ENCODE assay signal across 2 cellular contexts in the genomic region with DNA sequence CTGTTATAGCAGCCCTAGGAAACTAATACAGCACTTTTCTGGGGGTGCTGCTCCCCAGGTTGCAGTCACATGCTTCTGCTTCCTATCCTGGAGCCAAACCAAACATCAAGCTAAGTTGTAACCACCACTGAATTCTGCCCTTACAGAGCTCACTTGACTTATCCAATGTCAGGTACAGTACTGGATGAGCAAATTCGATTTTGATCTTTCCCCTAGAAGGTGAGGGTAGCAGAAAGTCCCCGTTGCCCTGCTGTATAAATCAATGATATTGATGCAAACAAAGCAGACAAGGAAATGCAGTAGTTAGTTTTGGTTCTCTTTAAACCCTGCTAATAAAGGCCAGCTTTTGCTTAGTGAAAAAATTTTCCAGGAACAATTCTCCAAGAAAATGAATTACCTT.
TF ChIP-seq lines count a peak whose summit lies in the region.

No MANE protein-coding gene starts in this region.

TF ChIP-seq in GM23338, 12 proteins besides CTCF, POLR2A, EP300 and RAD21 (continues in another document):
- TF ChIP-seq, protein P1, sequence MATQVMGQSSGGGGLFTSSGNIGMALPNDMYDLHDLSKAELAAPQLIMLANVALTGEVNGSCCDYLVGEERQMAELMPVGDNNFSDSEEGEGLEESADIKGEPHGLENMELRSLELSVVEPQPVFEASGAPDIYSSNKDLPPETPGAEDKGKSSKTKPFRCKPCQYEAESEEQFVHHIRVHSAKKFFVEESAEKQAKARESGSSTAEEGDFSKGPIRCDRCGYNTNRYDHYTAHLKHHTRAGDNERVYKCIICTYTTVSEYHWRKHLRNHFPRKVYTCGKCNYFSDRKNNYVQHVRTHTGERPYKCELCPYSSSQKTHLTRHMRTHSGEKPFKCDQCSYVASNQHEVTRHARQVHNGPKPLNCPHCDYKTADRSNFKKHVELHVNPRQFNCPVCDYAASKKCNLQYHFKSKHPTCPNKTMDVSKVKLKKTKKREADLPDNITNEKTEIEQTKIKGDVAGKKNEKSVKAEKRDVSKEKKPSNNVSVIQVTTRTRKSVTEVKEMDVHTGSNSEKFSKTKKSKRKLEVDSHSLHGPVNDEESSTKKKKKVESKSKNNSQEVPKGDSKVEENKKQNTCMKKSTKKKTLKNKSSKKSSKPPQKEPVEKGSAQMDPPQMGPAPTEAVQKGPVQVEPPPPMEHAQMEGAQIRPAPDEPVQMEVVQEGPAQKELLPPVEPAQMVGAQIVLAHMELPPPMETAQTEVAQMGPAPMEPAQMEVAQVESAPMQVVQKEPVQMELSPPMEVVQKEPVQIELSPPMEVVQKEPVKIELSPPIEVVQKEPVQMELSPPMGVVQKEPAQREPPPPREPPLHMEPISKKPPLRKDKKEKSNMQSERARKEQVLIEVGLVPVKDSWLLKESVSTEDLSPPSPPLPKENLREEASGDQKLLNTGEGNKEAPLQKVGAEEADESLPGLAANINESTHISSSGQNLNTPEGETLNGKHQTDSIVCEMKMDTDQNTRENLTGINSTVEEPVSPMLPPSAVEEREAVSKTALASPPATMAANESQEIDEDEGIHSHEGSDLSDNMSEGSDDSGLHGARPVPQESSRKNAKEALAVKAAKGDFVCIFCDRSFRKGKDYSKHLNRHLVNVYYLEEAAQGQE (IDR thresholded peaks at IDR 0.05; ENCODE audit: unreplicated experiment): no peak
- no peak for TF ChIP-seq EZH2phosphoT487 (IDR thresholded peaks at IDR 0.05; ENCODE audit: unreplicated experiment)
- no peak for TF ChIP-seq POLR2AphosphoS5 (IDR thresholded peaks at IDR 0.05; ENCODE audit: low read depth)
- TF ChIP-seq JUNB (IDR thresholded peaks at IDR 0.05; ENCODE audit: unreplicated experiment): no peak
- TF ChIP-seq, protein P2, sequence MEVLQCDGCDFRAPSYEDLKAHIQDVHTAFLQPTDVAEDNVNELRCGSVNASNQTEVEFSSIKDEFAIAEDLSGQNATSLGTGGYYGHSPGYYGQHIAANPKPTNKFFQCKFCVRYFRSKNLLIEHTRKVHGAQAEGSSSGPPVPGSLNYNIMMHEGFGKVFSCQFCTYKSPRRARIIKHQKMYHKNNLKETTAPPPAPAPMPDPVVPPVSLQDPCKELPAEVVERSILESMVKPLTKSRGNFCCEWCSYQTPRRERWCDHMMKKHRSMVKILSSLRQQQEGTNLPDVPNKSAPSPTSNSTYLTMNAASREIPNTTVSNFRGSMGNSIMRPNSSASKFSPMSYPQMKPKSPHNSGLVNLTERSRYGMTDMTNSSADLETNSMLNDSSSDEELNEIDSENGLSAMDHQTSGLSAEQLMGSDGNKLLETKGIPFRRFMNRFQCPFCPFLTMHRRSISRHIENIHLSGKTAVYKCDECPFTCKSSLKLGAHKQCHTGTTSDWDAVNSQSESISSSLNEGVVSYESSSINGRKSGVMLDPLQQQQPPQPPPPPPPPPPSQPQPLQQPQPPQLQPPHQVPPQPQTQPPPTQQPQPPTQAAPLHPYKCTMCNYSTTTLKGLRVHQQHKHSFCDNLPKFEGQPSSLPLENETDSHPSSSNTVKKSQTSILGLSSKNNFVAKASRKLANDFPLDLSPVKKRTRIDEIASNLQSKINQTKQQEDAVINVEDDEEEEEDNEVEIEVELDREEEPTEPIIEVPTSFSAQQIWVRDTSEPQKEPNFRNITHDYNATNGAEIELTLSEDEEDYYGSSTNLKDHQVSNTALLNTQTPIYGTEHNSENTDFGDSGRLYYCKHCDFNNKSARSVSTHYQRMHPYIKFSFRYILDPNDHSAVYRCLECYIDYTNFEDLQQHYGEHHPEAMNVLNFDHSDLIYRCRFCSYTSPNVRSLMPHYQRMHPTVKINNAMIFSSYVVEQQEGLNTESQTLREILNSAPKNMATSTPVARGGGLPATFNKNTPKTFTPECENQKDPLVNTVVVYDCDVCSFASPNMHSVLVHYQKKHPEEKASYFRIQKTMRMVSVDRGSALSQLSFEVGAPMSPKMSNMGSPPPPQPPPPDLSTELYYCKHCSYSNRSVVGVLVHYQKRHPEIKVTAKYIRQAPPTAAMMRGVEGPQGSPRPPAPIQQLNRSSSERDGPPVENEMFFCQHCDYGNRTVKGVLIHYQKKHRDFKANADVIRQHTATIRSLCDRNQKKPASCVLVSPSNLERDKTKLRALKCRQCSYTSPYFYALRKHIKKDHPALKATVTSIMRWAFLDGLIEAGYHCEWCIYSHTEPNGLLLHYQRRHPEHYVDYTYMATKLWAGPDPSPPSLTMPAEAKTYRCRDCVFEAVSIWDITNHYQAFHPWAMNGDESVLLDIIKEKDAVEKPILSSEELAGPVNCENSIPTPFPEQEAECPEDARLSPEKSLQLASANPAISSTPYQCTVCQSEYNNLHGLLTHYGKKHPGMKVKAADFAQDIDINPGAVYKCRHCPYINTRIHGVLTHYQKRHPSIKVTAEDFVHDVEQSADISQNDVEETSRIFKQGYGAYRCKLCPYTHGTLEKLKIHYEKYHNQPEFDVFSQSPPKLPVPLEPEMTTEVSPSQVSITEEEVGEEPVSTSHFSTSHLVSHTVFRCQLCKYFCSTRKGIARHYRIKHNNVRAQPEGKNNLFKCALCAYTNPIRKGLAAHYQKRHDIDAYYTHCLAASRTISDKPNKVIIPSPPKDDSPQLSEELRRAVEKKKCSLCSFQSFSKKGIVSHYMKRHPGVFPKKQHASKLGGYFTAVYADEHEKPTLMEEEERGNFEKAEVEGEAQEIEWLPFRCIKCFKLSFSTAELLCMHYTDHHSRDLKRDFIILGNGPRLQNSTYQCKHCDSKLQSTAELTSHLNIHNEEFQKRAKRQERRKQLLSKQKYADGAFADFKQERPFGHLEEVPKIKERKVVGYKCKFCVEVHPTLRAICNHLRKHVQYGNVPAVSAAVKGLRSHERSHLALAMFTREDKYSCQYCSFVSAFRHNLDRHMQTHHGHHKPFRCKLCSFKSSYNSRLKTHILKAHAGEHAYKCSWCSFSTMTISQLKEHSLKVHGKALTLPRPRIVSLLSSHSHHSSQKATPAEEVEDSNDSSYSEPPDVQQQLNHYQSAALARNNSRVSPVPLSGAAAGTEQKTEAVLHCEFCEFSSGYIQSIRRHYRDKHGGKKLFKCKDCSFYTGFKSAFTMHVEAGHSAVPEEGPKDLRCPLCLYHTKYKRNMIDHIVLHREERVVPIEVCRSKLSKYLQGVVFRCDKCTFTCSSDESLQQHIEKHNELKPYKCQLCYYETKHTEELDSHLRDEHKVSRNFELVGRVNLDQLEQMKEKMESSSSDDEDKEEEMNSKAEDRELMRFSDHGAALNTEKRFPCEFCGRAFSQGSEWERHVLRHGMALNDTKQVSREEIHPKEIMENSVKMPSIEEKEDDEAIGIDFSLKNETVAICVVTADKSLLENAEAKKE (CRISPR knock-in tag; IDR thresholded peaks at IDR 0.05): no peak
- no peak for TF ChIP-seq EZH2 (IDR thresholded peaks at IDR 0.05; ENCODE audit: low read depth, unreplicated experiment)
- no peak for TF ChIP-seq ZNF114 (CRISPR knock-in tag; IDR thresholded peaks at IDR 0.05)
- TF ChIP-seq STAT1 (IDR thresholded peaks at IDR 0.05; ENCODE audit: unreplicated experiment): no peak
- no peak for TF ChIP-seq NANOG (IDR thresholded peaks at IDR 0.05; ENCODE audit: borderline replicate concordance)
- TF ChIP-seq, protein P3, sequence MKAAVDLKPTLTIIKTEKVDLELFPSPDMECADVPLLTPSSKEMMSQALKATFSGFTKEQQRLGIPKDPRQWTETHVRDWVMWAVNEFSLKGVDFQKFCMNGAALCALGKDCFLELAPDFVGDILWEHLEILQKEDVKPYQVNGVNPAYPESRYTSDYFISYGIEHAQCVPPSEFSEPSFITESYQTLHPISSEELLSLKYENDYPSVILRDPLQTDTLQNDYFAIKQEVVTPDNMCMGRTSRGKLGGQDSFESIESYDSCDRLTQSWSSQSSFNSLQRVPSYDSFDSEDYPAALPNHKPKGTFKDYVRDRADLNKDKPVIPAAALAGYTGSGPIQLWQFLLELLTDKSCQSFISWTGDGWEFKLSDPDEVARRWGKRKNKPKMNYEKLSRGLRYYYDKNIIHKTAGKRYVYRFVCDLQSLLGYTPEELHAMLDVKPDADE (IDR thresholded peaks at IDR 0.05): no peak

TF ChIP-seq in SK-N-SH, 30 proteins besides CTCF, POLR2A, EP300 and RAD21 (continued from another document):
- TF ChIP-seq, protein P4, sequence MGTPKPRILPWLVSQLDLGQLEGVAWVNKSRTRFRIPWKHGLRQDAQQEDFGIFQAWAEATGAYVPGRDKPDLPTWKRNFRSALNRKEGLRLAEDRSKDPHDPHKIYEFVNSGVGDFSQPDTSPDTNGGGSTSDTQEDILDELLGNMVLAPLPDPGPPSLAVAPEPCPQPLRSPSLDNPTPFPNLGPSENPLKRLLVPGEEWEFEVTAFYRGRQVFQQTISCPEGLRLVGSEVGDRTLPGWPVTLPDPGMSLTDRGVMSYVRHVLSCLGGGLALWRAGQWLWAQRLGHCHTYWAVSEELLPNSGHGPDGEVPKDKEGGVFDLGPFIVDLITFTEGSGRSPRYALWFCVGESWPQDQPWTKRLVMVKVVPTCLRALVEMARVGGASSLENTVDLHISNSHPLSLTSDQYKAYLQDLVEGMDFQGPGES (IDR thresholded peaks at IDR 0.05; ENCODE audit: low read depth, low read length): no peak
- TF ChIP-seq SMC3 (IDR thresholded peaks at IDR 0.05; ENCODE audit: low read depth, low read length) (no peak), GABPA (IDR thresholded peaks at IDR 0.05; ENCODE audit: low read depth) (no peak), NFIC (IDR thresholded peaks at IDR 0.05; ENCODE audit: borderline replicate concordance) (no peak), MEF2A (IDR thresholded peaks at IDR 0.05; ENCODE audit: borderline replicate concordance, low read depth) (no peak), JUND (IDR thresholded peaks at IDR 0.05) (no peak), ELF1 (IDR thresholded peaks at IDR 0.05) (no peak), POLR2AphosphoS5 (IDR thresholded peaks at IDR 0.05; ENCODE audit: low read depth, low read length) (no peak), RFX5 (IDR thresholded peaks at IDR 0.05; ENCODE audit: low read length) (no peak), FOXJ3 (CRISPR knock-in tag; IDR thresholded peaks at IDR 0.05) (no peak), EZH2phosphoT487 (IDR thresholded peaks at IDR 0.05; ENCODE audit: borderline replicate concordance, low read depth) (no peak)
- TF ChIP-seq, protein P5, sequence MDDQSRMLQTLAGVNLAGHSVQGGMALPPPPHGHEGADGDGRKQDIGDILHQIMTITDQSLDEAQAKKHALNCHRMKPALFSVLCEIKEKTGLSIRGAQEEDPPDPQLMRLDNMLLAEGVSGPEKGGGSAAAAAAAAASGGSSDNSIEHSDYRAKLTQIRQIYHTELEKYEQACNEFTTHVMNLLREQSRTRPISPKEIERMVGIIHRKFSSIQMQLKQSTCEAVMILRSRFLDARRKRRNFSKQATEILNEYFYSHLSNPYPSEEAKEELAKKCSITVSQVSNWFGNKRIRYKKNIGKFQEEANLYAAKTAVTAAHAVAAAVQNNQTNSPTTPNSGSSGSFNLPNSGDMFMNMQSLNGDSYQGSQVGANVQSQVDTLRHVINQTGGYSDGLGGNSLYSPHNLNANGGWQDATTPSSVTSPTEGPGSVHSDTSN (IDR thresholded peaks at IDR 0.05): no peak
- TF ChIP-seq, protein P6, sequence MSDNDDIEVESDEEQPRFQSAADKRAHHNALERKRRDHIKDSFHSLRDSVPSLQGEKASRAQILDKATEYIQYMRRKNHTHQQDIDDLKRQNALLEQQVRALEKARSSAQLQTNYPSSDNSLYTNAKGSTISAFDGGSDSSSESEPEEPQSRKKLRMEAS (IDR thresholded peaks at IDR 0.05; ENCODE audit: low read depth): no peak
- TF ChIP-seq, protein P7, sequence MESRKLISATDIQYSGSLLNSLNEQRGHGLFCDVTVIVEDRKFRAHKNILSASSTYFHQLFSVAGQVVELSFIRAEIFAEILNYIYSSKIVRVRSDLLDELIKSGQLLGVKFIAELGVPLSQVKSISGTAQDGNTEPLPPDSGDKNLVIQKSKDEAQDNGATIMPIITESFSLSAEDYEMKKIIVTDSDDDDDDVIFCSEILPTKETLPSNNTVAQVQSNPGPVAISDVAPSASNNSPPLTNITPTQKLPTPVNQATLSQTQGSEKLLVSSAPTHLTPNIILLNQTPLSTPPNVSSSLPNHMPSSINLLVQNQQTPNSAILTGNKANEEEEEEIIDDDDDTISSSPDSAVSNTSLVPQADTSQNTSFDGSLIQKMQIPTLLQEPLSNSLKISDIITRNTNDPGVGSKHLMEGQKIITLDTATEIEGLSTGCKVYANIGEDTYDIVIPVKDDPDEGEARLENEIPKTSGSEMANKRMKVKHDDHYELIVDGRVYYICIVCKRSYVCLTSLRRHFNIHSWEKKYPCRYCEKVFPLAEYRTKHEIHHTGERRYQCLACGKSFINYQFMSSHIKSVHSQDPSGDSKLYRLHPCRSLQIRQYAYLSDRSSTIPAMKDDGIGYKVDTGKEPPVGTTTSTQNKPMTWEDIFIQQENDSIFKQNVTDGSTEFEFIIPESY (IDR thresholded peaks at IDR 0.05; ENCODE audit: borderline replicate concordance, low read depth): no peak
